Comparison of ENCODE assay signal across 18 cellular contexts in the genomic region with DNA sequence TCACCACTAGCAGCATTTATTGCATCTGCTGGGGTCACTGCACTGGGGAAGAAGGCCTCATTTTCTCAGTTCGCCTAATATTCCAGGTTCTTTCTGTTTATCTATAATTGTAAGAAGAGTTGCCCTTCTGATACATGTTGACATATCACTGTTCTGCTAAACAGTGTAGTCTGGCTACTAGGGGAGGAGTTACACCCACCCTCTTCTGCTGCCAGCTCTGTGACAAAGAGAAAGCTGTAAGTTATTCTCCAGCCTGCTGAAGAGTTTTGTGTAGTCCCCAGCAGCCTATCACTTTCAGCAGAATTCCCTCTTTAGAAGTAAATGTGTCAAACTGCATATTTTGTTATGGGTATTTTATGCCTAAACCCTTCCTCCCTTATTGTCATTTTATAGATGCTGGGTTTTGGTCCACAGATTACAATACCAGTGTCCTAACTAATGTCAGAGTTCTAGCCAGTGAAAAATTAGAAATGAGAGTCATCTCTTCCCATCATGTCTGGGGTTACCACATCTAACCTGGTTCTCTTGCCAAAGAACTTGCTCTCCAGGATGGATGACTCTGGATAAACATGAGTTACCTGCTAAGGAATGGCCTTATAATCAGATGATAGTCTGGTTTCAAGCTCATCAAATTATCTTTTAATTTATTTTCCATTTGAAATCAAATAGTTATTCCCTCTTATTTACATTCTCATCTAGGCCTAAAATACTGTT.
"Had no signal": no experiment of that assay in that cellular context is flagged by ENCODE, and none has a peak within 500 bp of the region (broad histone marks: within the 10 kb centered on the region; RNA-seq: fewer than 3 reads in every experiment).

No MANE protein-coding gene starts in this region.

- H3K27ac Mint-ChIP-seq: activated naive CD4-positive, alpha-beta T cell treated with anti-CD3 and anti-CD28 coated beads for 36 hours; activated naive CD8-positive, alpha-beta T cell treated with anti-CD3 and anti-CD28 coated beads, Interleukin-2, amount 50 U/mL, for 24 hours; activated T-helper 17 cell treated with anti-CD3 and anti-CD28 coated beads, Interleukin-2, amount 50 U/mL, for 72 hours; immature natural killer cell; naive B cell had no signal

- H3K4me3 Mint-ChIP-seq: activated naive CD4-positive, alpha-beta T cell treated with anti-CD3 and anti-CD28 coated beads for 36 hours; activated naive CD8-positive, alpha-beta T cell treated with anti-CD3 and anti-CD28 coated beads, Interleukin-2, amount 50 U/mL, for 24 hours; activated T-helper 17 cell treated with anti-CD3 and anti-CD28 coated beads, Interleukin-2, amount 50 U/mL, for 72 hours; immature natural killer cell; naive B cell had no signal

- H3K27me3 Mint-ChIP-seq: activated naive CD8-positive, alpha-beta T cell treated with anti-CD3 and anti-CD28 coated beads, Interleukin-2, amount 50 U/mL, for 24 hours had no signal

- H3K36me3 Mint-ChIP-seq: immature natural killer cell, naive B cell had no signal

- H3K27me3 ChIP-seq: esophagus muscularis mucosa had no signal

- H3K9me3 ChIP-seq: esophagus muscularis mucosa had no signal

- H3K4me3 ChIP-seq: esophagus muscularis mucosa, lung, skin epidermis had no signal

- DNase-seq: activated CD4-positive, alpha-beta T cell treated with anti-CD3 and anti-CD28 coated beads, Interleukin-2, amount 50 U/mL, for 1 hour; activated CD8-positive, alpha-beta memory T cell treated with anti-CD3 and anti-CD28 coated beads for 24 hours; activated naive CD4-positive, alpha-beta T cell treated with anti-CD3 and anti-CD28 coated beads for 36 hours; activated naive CD8-positive, alpha-beta T cell treated with anti-CD3 and anti-CD28 coated beads, Interleukin-2, amount 50 U/mL, for 24 hours; aorta; immature natural killer cell; left cardiac atrium; naive B cell; posterior cingulate gyrus; retina; stimulated activated CD4-positive, alpha-beta T cell treated with anti-CD3 and anti-CD28 coated beads, Interleukin-4, amount 100 ng/mL, for 24 hours; stimulated activated naive CD4-positive, alpha-beta T cell treated with Interleukin-2 at 50 U/mL for 16 hours; substantia nigra; trophoblast cell had no signal

- ATAC-seq: activated naive CD8-positive, alpha-beta T cell treated with anti-CD3 and anti-CD28 coated beads, Interleukin-2, amount 50 U/mL, for 24 hours; activated T-helper 17 cell treated with anti-CD3 and anti-CD28 coated beads, Interleukin-2, amount 50 U/mL, for 72 hours; left cardiac atrium had no signal

- H3K36me3 ChIP-seq: esophagus muscularis mucosa had no signal

- H3K4me1 Mint-ChIP-seq: activated T-helper 17 cell treated with anti-CD3 and anti-CD28 coated beads, Interleukin-2, amount 50 U/mL, for 72 hours had no signal

- H3K9me3 Mint-ChIP-seq: activated naive CD4-positive, alpha-beta T cell treated with anti-CD3 and anti-CD28 coated beads for 36 hours; activated naive CD8-positive, alpha-beta T cell treated with anti-CD3 and anti-CD28 coated beads, Interleukin-2, amount 50 U/mL, for 24 hours; activated T-helper 17 cell treated with anti-CD3 and anti-CD28 coated beads, Interleukin-2, amount 50 U/mL, for 72 hours; immature natural killer cell; naive B cell had no signal
